ENCODE assay signal across 8 cellular contexts in the genomic region with DNA sequence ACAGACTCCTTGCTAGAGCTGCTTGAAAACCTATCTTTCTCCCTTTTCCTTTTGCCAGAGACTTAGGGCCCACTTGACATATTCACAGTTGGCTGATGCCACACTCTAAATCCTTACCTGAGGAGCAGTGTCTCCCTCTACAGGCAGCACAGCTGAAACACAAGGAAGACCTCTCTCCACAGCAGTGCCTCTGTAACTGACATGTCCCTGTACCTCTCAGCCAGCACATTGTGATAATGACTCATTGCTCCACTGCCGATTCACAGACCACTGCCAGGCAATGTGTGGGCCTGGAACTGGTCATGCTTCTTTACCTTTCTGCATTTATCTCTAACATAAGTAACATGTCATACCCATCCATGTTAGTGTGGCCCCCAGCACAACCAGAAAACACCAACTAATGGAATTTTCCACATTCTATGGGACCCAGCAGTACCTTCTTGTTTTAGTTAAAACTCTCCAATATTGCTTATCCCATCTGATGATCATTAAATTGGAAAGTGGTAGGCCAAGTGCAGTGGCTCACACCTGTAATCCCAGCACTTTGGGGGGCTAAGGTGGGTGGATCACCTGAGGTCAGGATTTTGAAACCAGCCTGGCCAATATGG. TPM values are rescaled to one million over a fixed set of nuclear protein-coding genes. Genes with fewer than 3 reads are reported as not detected.
A peak's percentile ranks its signal among the peaks of the same experiment; 100 is the strongest.
DNase-seq lines count a peak whose midpoint lies in the region; ATAC-seq and TF ChIP-seq lines count a peak whose summit lies in the region.

No MANE protein-coding gene starts in this region.

- peak; percentile 96 for ATAC-seq in GM21576 (IDR thresholded peaks at IDR 0.05; ENCODE audit: unreplicated experiment)
- ATAC-seq in psoas muscle: peak; percentile 61 to 91 (median 88)

- H3K27ac ChIP-seq in psoas muscle: no peak overlapping the region

- no peaks in the 10 kb centered on the region for H3K36me3 ChIP-seq in psoas muscle (ENCODE audit: insufficient read depth in 1 of 2, low read depth in 1 of 2)

- DNase-seq in GM04503 (ENCODE audit: low read depth): peak; percentile 21
- peak; percentile 33 for DNase-seq in HS-5 (ENCODE audit: low read depth)
- DNase-seq in NCI-H774 (lab: John Stamatoyannopoulos, UW): peak; percentile 51
- peak; percentile 60 for DNase-seq in activated T-cell treated with anti-CD3 and anti-CD28 coated beads for 48 hours (ENCODE audit: low read depth)
- peak; percentile 66 for DNase-seq in foreskin melanocyte
- DNase-seq in psoas muscle: peak in 1 of 2 donors; percentile 13
- DNase-seq in cortex of kidney (lab: John Stamatoyannopoulos, UW): no peak

- H3K9me3 ChIP-seq in psoas muscle: no peaks in the 10 kb centered on the region

- peaks cover 2% of the 10 kb centered on the region for H3K4me1 ChIP-seq in psoas muscle

- intact Hi-C loops in psoas muscle (cut with DNase I): no loop called here

- WGBS in psoas muscle, 3 donors: 9 to 14% (median 9%) methylated on average over 1 of the region's 1 CpG

- H3K27me3 ChIP-seq in psoas muscle (ENCODE audit: insufficient read depth in 3 of 3, low read length in 2 of 3): no peaks in the 10 kb centered on the region

- TF ChIP-seq CTCF in psoas muscle (IDR thresholded peaks at IDR 0.05): peak; percentile 41

- no peak overlapping the region for H3K4me3 ChIP-seq in psoas muscle

RNA-seq across cellular contexts. Expression of gene GTF2A1, which starts 56.5 kb away (rescaled TPM):
- total RNA-seq in psoas muscle: 10 to 100 TPM; 25.5 to 45.1 (median 33.0) TPM
- 10 to 100 TPM in 1 of 3 donors, 1 to 10 TPM in 2; 8.1 to 25.3 (median 8.8) TPM for polyA plus RNA-seq in psoas muscle
